ENCODE assay signal across 28 cellular contexts in genomic region chr14:91882776-91883175, GRCh38. TPM values are rescaled to one million over a fixed set of nuclear protein-coding genes. Genes with fewer than 3 reads are reported as not detected.
DNase-seq lines count a peak whose midpoint lies in the region; ATAC-seq and TF ChIP-seq lines count a peak whose summit lies in the region.
"Had no signal": no experiment of that assay in that cellular context is flagged by ENCODE, and none has a peak within 500 bp of the region (broad histone marks: within the 10 kb centered on the region; RNA-seq: fewer than 3 reads in every experiment).

No MANE protein-coding gene starts in this region.

- H3K36me3 Mint-ChIP-seq in MCF 10A (ENCODE audit: insufficient read depth, unreplicated experiment) (peaks cover 6% of the 10 kb centered on the region), chondrocyte (ENCODE audit: low read depth) (peaks cover 78% of the 10 kb centered on the region), progenitor cell of endocrine pancreas (ENCODE audit: insufficient read depth) (peaks cover 2% of the 10 kb centered on the region)
- H3K36me3 Mint-ChIP-seq: CD14-positive monocyte had no signal

- H3K27me3 ChIP-seq in mammary epithelial cell (ENCODE audit: insufficient read depth, low read length) = no peaks in the 10 kb centered on the region
- no peaks in the 10 kb centered on the region for H3K27me3 ChIP-seq in upper lobe of left lung
- H3K27me3 ChIP-seq: dorsolateral prefrontal cortex had no signal

- H3K4me3 Mint-ChIP-seq in MCF 10A (ENCODE audit: unreplicated experiment) = no peak overlapping the region
- H3K4me3 Mint-ChIP-seq in chondrocyte (ENCODE audit: unreplicated experiment) = no peak overlapping the region
- no peak overlapping the region for H3K4me3 Mint-ChIP-seq in progenitor cell of endocrine pancreas (ENCODE audit: low read depth)
- H3K4me3 Mint-ChIP-seq: activated naive CD8-positive, alpha-beta T cell treated with anti-CD3 and anti-CD28 coated beads, Interleukin-2, amount 10 ng/mL, durations not matched to agents 7 days and 5 days; CD14-positive monocyte had no signal

- dilution Hi-C loops in mammary epithelial cell (cut with HindIII; ENCODE audit: low sequenced_read_pairs) = no loop called here

- H3K9me3 ChIP-seq in mammary epithelial cell (replicated peaks; ENCODE audit: insufficient read depth, low read length) (no peaks in the 10 kb centered on the region), upper lobe of left lung (no peaks in the 10 kb centered on the region)
- H3K9me3 ChIP-seq: prostate gland had no signal

- H3K9me3 Mint-ChIP-seq in MCF 10A (ENCODE audit: unreplicated experiment) = no peaks in the 10 kb centered on the region
- H3K9me3 Mint-ChIP-seq in chondrocyte (ENCODE audit: low read depth) = no peaks in the 10 kb centered on the region
- peaks cover 4% of the 10 kb centered on the region for H3K9me3 Mint-ChIP-seq in progenitor cell of endocrine pancreas (ENCODE audit: low read depth)

- H4K20me1 ChIP-seq in mammary epithelial cell (ENCODE audit: insufficient read depth, low read length) = no peaks in the 10 kb centered on the region

- no peak overlapping the region for H3K9ac ChIP-seq in mammary epithelial cell (ENCODE audit: insufficient read depth, low read length)

- 6% methylated on average over 2 of the region's 4 CpGs for WGBS in mammary epithelial cell (ENCODE audit: low coverage, missing lambda C conversion rate)
- WGBS in upper lobe of left lung, 2 donors = 45 to 62% methylated on average over 3 to 4 of the region's 4 CpGs

- no peak for DNase-seq in MCF 10A (ENCODE audit: unreplicated experiment)
- no peak for DNase-seq in mammary epithelial cell
- no peak for DNase-seq in chondrocyte (ENCODE audit: low spot score)
- DNase-seq in progenitor cell of endocrine pancreas (ENCODE audit: low spot score, unreplicated experiment) = no peak
- no peak for DNase-seq in upper lobe of left lung
- DNase-seq in RWPE1 (ENCODE audit: low spot score) = no peak
- DNase-seq in globus pallidus (ENCODE audit: low spot score) = no peak
- DNase-seq: activated CD4-positive, alpha-beta T cell treated with anti-CD3 and anti-CD28 coated beads for 48 hours; activated CD8-positive, alpha-beta memory T cell treated with anti-CD3 and anti-CD28 coated beads for 24 hours; activated gamma-delta T cell; activated naive CD8-positive, alpha-beta T cell treated with anti-CD3 and anti-CD28 coated beads, Interleukin-2, amount 10 ng/mL, durations not matched to agents 7 days and 5 days; activated T-cell treated with anti-CD3 and anti-CD28 coated beads, Interleukin-2, amount 50 U/mL, for 1 hour; cerebellar nuclear complex; dorsolateral prefrontal cortex; glutamatergic neuron; H7; NCI-H1092; NCI-H187; NCI-H2171; NCI-H510A treated with DMSO at 0.1 percent for 48 hours; PC-9; SHP77 treated with DMSO at 0.1 percent for 48 hours; stimulated activated CD8-positive, alpha-beta memory T cell treated with anti-CD3 and anti-CD28 coated beads, Interleukin-4, amount 100 ng/mL, for 48 hours; WERI-Rb-1 had no signal

- H3K79me2 ChIP-seq in mammary epithelial cell (ENCODE audit: insufficient read depth, low read length) = no peaks in the 10 kb centered on the region

- CTCF ChIA-PET in MCF 10A (lab: Yijun Ruan, JAX) = no interaction called here
- CTCF ChIA-PET in mammary epithelial cell (lab: Charles Lee; ENCODE audit: low non-redundant PET) = no interaction called here
- CTCF ChIA-PET in RWPE1 (lab: Yijun Ruan, JAX) = interaction anchor here (0.6 kb wide), 1 partner anchor 45 kb away, joined by 4 read pairs; no protein-coding TSS in a partner anchor

- H2AFZ ChIP-seq in mammary epithelial cell (ENCODE audit: low read depth, low read length) = no peak overlapping the region
- H2AFZ ChIP-seq: PC-9 had no signal

- H3K36me3 ChIP-seq in mammary epithelial cell (ENCODE audit: insufficient read depth, low read length) (no peaks in the 10 kb centered on the region), upper lobe of left lung (peaks cover 0 to 2% (median 0%) of the 10 kb centered on the region in 4 donors)
- H3K36me3 ChIP-seq: prostate gland, WERI-Rb-1 had no signal

- H3K4me1 ChIP-seq in mammary epithelial cell (ENCODE audit: insufficient read depth, low read length) (peaks cover 10% of the 10 kb centered on the region), upper lobe of left lung (peaks cover 0 to 11% (median 2%) of the 10 kb centered on the region in 4 donors)
- H3K4me1 ChIP-seq: prostate gland had no signal

- no peak for ATAC-seq in upper lobe of left lung (ENCODE audit: low FRiP score in 2 of 2)
- ATAC-seq in GM19351 (IDR thresholded peaks at IDR 0.05; ENCODE audit: unreplicated experiment) = no peak

- no peak for TF ChIP-seq POLR2A in upper lobe of left lung (IDR thresholded peaks at IDR 0.05)

- POLR2A ChIA-PET in MCF 10A (lab: Yijun Ruan, JAX) (interaction anchor here (0.6 to 0.8 kb wide), 2 partner anchors 18 to 45 kb away, joined by 3 read pairs; no protein-coding TSS in a partner anchor), RWPE1 (lab: Yijun Ruan, JAX; ENCODE audit: low non-redundant PET) (no interaction called here)

- in situ Hi-C loops in mammary epithelial cell (cut with MboI; ENCODE audit: low sequenced_read_pairs in 2 of 2) = no loop called here

- H3K4me2 ChIP-seq in mammary epithelial cell (ENCODE audit: insufficient read depth, low read depth, low read length) = no peak overlapping the region
- H3K4me2 ChIP-seq: PC-9 had no signal

- TF ChIP-seq CTCF in MCF 10A (IDR thresholded peaks at IDR 0.05; ENCODE audit: unreplicated experiment) = no peak
- TF ChIP-seq CTCF in mammary epithelial cell (conservative IDR thresholded peaks at IDR 0.05 in 1 of 2, IDR thresholded peaks at IDR 0.05 in 1 of 2; ENCODE audit: extremely low read depth in 1 of 2, insufficient read depth in 1 of 2, low read depth in 1 of 2, low read length in 2 of 2) = no peak
- no peak for TF ChIP-seq CTCF in chondrocyte (IDR thresholded peaks at IDR 0.05)
- TF ChIP-seq CTCF in progenitor cell of endocrine pancreas (IDR thresholded peaks at IDR 0.05; ENCODE audit: unreplicated experiment) = no peak
- no peak for TF ChIP-seq CTCF in upper lobe of left lung (IDR thresholded peaks at IDR 0.05)
- no peak for TF ChIP-seq CTCF in RWPE1 (conservative IDR thresholded peaks at IDR 0.05; ENCODE audit: low read depth)

- H3K27me3 Mint-ChIP-seq in MCF 10A (ENCODE audit: insufficient read depth, unreplicated experiment) (no peaks in the 10 kb centered on the region), chondrocyte (ENCODE audit: low read depth) (no peaks in the 10 kb centered on the region), progenitor cell of endocrine pancreas (peaks cover 22% of the 10 kb centered on the region)

- H3K27ac Mint-ChIP-seq in MCF 10A (ENCODE audit: low read depth, unreplicated experiment) (peak overlapping the region; percentile 12), chondrocyte (ENCODE audit: unreplicated experiment) (peak overlapping the region; percentile 36), progenitor cell of endocrine pancreas (peak overlapping the region; percentile 51)
- H3K27ac Mint-ChIP-seq: activated naive CD8-positive, alpha-beta T cell treated with anti-CD3 and anti-CD28 coated beads, Interleukin-2, amount 10 ng/mL, durations not matched to agents 7 days and 5 days; CD14-positive monocyte had no signal

- H3K27ac ChIP-seq in mammary epithelial cell (ENCODE audit: insufficient read depth, low read depth, low read length) (no peak overlapping the region), upper lobe of left lung (peak overlapping the region in 3 of 4 donors; percentile 56 to 74 (median 57)), RWPE1 (no peak overlapping the region)
- H3K27ac ChIP-seq: 22Rv1, dorsolateral prefrontal cortex, PC-9, WERI-Rb-1 had no signal

- BruUV-seq in MCF 10A (replicated peaks; lab: Mats Ljungman, UMichigan) (no TSS peak), mammary epithelial cell (replicated peaks; lab: Mats Ljungman, UMichigan) (no TSS peak)

- H3K4me3 ChIP-seq in mammary epithelial cell (replicated peaks in 1 of 3; ENCODE audit: insufficient read depth in 1 of 3, low read depth in 2 of 3, low read length in 3 of 3) (no peak overlapping the region), upper lobe of left lung (no peak overlapping the region)
- H3K4me3 ChIP-seq: dorsolateral prefrontal cortex, PC-9, prostate gland had no signal

- intact Hi-C loops in MCF 10A (cut with micrococcal nuclease) = no loop called here
- intact Hi-C loops in mammary epithelial cell (cut with micrococcal nuclease) = no loop called here

- H3K4me1 Mint-ChIP-seq in MCF 10A (ENCODE audit: insufficient read depth, unreplicated experiment) = no peaks in the 10 kb centered on the region
- H3K4me1 Mint-ChIP-seq in chondrocyte (ENCODE audit: low read depth) = peaks cover 36% of the 10 kb centered on the region
- peaks cover 9% of the 10 kb centered on the region for H3K4me1 Mint-ChIP-seq in progenitor cell of endocrine pancreas (ENCODE audit: low read depth)
- H3K4me1 Mint-ChIP-seq: CD14-positive monocyte had no signal

- TF ChIP-seq EP300 in upper lobe of left lung (IDR thresholded peaks at IDR 0.05) = no peak

RNA-seq across cellular contexts. Expression of gene TC2N, which starts 15.4 kb away (rescaled TPM):
- 11.8 and 12.6 TPM in 2 replicates for total RNA-seq in MCF 10A (2022)
- 10 to 100 TPM; 21.1 to 32.0 TPM for total RNA-seq in mammary epithelial cell
- polyA plus RNA-seq in mammary epithelial cell = 7.7 TPM
- polyA minus RNA-seq in mammary epithelial cell = 7.9 TPM
- total RNA-seq in chondrocyte = 9.1 to 14.4 TPM (median 11.2 TPM) in 3 replicates
- 36.6 and 38.5 TPM in 2 replicates for total RNA-seq in progenitor cell of endocrine pancreas
- 100 to 1,000 TPM in 1 of 6 donors, 10 to 100 TPM in 5; 21.0 to 121 (median 49.6) TPM for total RNA-seq in upper lobe of left lung

Comparison
In these comparisons a context has a peak if more than half of its experiments do, and no peak if none do; other contexts are left out.
1. H3K27ac ChIP-seq: peak in upper lobe of left lung (3 of 4); none in mammary epithelial cell (single experiment) and RWPE1 (single experiment).
2. Peak in every context shown above with its lines, with median percentiles within 50 percentile points of each other: H3K27ac Mint-ChIP-seq.